ENCODE assay signal across 24 cellular contexts in genomic region chr17:56169621-56170020, GRCh38. TPM values are rescaled to one million over a fixed set of nuclear protein-coding genes. Genes with fewer than 3 reads are reported as not detected.
"Had no signal": no experiment of that assay in that cellular context is flagged by ENCODE, and none has a peak within 500 bp of the region (broad histone marks: within the 10 kb centered on the region; RNA-seq: fewer than 3 reads in every experiment).

No MANE protein-coding gene starts in this region.

- H3K36me3 ChIP-seq: SJSA1 had no signal

- H3K4me3 ChIP-seq: SJSA1, SK-N-MC had no signal

- H3K9me3 ChIP-seq: SJSA1 had no signal

- H3K27me3 ChIP-seq: SJSA1 had no signal

- DNase-seq: KBM-7, MV-4-11, NCI-H1048, NCI-H1105 treated with DMSO at 0.1 percent for 48 hours, NCI-H1417 treated with DMSO at 0.1 percent for 48 hours, NCI-H146, NCI-H1694 treated with DMSO at 0.1 percent for 48 hours, NCI-H1930, NCI-H2081, NCI-H2107, NCI-H226, NCI-H446, NCI-H510A, NCI-H524 treated with DMSO at 0.1 percent for 48 hours, NCI-H69, NCI-H774, Right ventricle myocardium superior, RPMI8226, SIG-M5 had no signal

- H3K27ac ChIP-seq: HL-60, SJSA1, SK-N-MC had no signal

RNA-seq across cellular contexts. Expression of gene ANKFN1, which starts 16.3 kb away (rescaled TPM):
- total RNA-seq: LHCN-M2; Right ventricle myocardium superior; T-helper 1 cell treated with Interleukin-12 subunit alpha and Interleukin-12 subunit beta and Interleukin-4 antibody, amounts not matched to agents 30 ng/mL and 1 ng/mL, for 36 hours had no signal
